8 cellular contexts compared by ENCODE assay signal in genomic region chr2:216693414-216694100, GRCh38. TPM values are rescaled to one million over a fixed set of nuclear protein-coding genes. Genes with fewer than 3 reads are reported as not detected.
DNase-seq lines count a peak whose midpoint lies in the region; ATAC-seq and TF ChIP-seq lines count a peak whose summit lies in the region.

No MANE protein-coding gene starts in this region.

- H3K9me3 ChIP-seq in naive thymus-derived CD4-positive, alpha-beta T cell (ENCODE audit: control insufficient read depth in 2 of 3, low read length in 3 of 3) = no peaks in the 10 kb centered on the region

- peaks cover 7% of the 10 kb centered on the region for H3K36me3 ChIP-seq in BJ (ENCODE audit: control insufficient read depth, insufficient read depth, low read length)
- no peaks in the 10 kb centered on the region for H3K36me3 ChIP-seq in naive thymus-derived CD4-positive, alpha-beta T cell (ENCODE audit: control insufficient read depth in 2 of 3, insufficient read depth in 3 of 3, low read length in 3 of 3)

- H3K36me3 Mint-ChIP-seq in naive thymus-derived CD4-positive, alpha-beta T cell = no peaks in the 10 kb centered on the region

- H3K27ac ChIP-seq in naive thymus-derived CD4-positive, alpha-beta T cell (ENCODE audit: low read depth, low read length) = no peak overlapping the region

- CTCF ChIA-PET in BJ (lab: Yijun Ruan, JAX) = interaction anchor here (0.9 to 6.6 kb wide), 10 partner anchors 10 to 1063 kb away, joined by 3 to 47 read pairs (median 5); no protein-coding TSS in a partner anchor
- CTCF ChIA-PET in naive thymus-derived CD4-positive, alpha-beta T cell (lab: Charles Lee) = interaction anchor here (1.3 kb wide), 1 partner anchor 1020 kb away, joined by 3 read pairs; no protein-coding TSS in a partner anchor

- no peak for TF ChIP-seq CTCF in BJ (IDR thresholded peaks at IDR 0.05; ENCODE audit: insufficient read depth, low read depth, low read length)
- TF ChIP-seq CTCF in cardiac fibroblast (IDR thresholded peaks at IDR 0.05; ENCODE audit: low read depth, low read length) = no peak

- POLR2A ChIA-PET in BJ (lab: Charles Lee) = interaction anchor here (0.5 to 1.0 kb wide), 8 partner anchors 9 to 1016 kb away, joined by 3 to 15 read pairs (median 6); no protein-coding TSS in a partner anchor
- POLR2A ChIA-PET in naive thymus-derived CD4-positive, alpha-beta T cell (lab: Charles Lee) = no interaction called here

- peaks cover 10 to 28% of the 10 kb centered on the region in 2 donors for H3K4me1 ChIP-seq in naive thymus-derived CD4-positive, alpha-beta T cell (ENCODE audit: control insufficient read depth in 2 of 2, insufficient read depth in 2 of 2, low read length in 2 of 2)

- DNase-seq in BJ (ENCODE audit: low read depth) = no peak
- DNase-seq in Jurkat, Clone E6-1 (ENCODE audit: low read depth, low spot score) = no peak
- no peak for DNase-seq in cardiac fibroblast (ENCODE audit: low read depth in 2 of 2)
- no peak for DNase-seq in naive thymus-derived CD4-positive, alpha-beta T cell
- no peak for DNase-seq in activated CD4-positive, CD25-positive, alpha-beta regulatory T cell (lab: John Stamatoyannopoulos, UW)
- DNase-seq in stimulated activated CD4-positive, alpha-beta T cell treated with anti-CD3 and anti-CD28 coated beads, Interleukin-2, amount 100 ng/mL, for 48 hours = no peak
- DNase-seq in activated CD4-positive, alpha-beta T cell treated with anti-CD3 and anti-CD28 coated beads for 48 hours = no peak

- H3K27ac Mint-ChIP-seq in naive thymus-derived CD4-positive, alpha-beta T cell = peak overlapping the region in 1 of 9 donors; percentile 42

- H3K27me3 ChIP-seq in BJ (ENCODE audit: control insufficient read depth, insufficient read depth, low read length) = no peaks in the 10 kb centered on the region
- peaks cover 3 to 7% of the 10 kb centered on the region in 2 donors for H3K27me3 ChIP-seq in naive thymus-derived CD4-positive, alpha-beta T cell (ENCODE audit: control insufficient read depth in 2 of 2, insufficient read depth in 2 of 2, low read length in 2 of 2)

- peaks cover 12 to 49% (median 37%) of the 10 kb centered on the region in 7 donors for H3K4me1 Mint-ChIP-seq in naive thymus-derived CD4-positive, alpha-beta T cell

- H3K4me3 ChIP-seq in BJ (ENCODE audit: low read depth, low read length) (peak overlapping the region; percentile 75), cardiac fibroblast (replicated peaks in 1 of 2; ENCODE audit: low read depth in 2 of 2, low read length in 2 of 2) (peak overlapping the region; percentile 44 to 46)
- peak overlapping the region; percentile 74 for H3K4me3 ChIP-seq in Jurkat, Clone E6-1 (ENCODE audit: low read length)
- no peak overlapping the region for H3K4me3 ChIP-seq in naive thymus-derived CD4-positive, alpha-beta T cell (ENCODE audit: low read length)

- no peak for ATAC-seq in naive thymus-derived CD4-positive, alpha-beta T cell
- ATAC-seq in HG03571 (IDR thresholded peaks at IDR 0.05; ENCODE audit: unreplicated experiment) = no peak

- peaks cover 36 to 78% (median 69%) of the 10 kb centered on the region in 5 donors for H3K27me3 Mint-ChIP-seq in naive thymus-derived CD4-positive, alpha-beta T cell

- H3K4me3 Mint-ChIP-seq in naive thymus-derived CD4-positive, alpha-beta T cell = peak overlapping the region; percentile 78 to 92 (median 84)

- H3K9me3 Mint-ChIP-seq in naive thymus-derived CD4-positive, alpha-beta T cell = no peaks in the 10 kb centered on the region

- intact Hi-C loops in naive thymus-derived CD4-positive, alpha-beta T cell (cut with micrococcal nuclease) = loop anchor here (5.0 to 10.0 kb wide), 2 partner anchors 531 to 919 kb away; no protein-coding TSS in a partner anchor

RNA-seq across cellular contexts. Expression of gene IGFBP5, which starts 1.8 kb away (rescaled TPM):
- polyA plus RNA-seq in BJ (2011; rRNA removed) = 882 and 1,060 TPM in 2 replicates
- 478 and 512 TPM in 2 replicates for polyA minus RNA-seq in BJ (2011; rRNA and poly(A)+ RNA removed)
- 0.45 TPM for polyA plus RNA-seq in Jurkat, Clone E6-1 (2012; ENCODE audit: insufficient read depth, insufficient read length)
- total RNA-seq in naive thymus-derived CD4-positive, alpha-beta T cell = not detected
- not detected for polyA plus RNA-seq in naive thymus-derived CD4-positive, alpha-beta T cell

Comparison
In these comparisons a context has a peak if more than half of its experiments do, and no peak if none do; other contexts are left out.
1. RNA of gene IGFBP5, which starts 1.8 kb away (polyA plus RNA-seq): 882 to 1,060 TPM in BJ; not detected in naive thymus-derived CD4-positive, alpha-beta T cell; every median in the first group is over 100 times any median in the second.